8 cellular contexts compared by ENCODE assay signal in genomic region chr17:30832438-30832790, GRCh38. TPM values are rescaled to one million over a fixed set of nuclear protein-coding genes. Genes with fewer than 3 reads are reported as not detected.
DNase-seq lines count a peak whose midpoint lies in the region; ATAC-seq and TF ChIP-seq lines count a peak whose summit lies in the region.

No MANE protein-coding gene starts in this region.

- H3K27ac ChIP-seq in SJSA1, result peak overlapping the region; percentile 86

- H3K4me1 ChIP-seq in SJSA1 (replicated peaks) (peaks cover 10% of the 10 kb centered on the region), skeletal muscle satellite cell (ENCODE audit: control insufficient read depth, insufficient read depth, low read length) (peaks cover 16% of the 10 kb centered on the region)

- H3K4me2 ChIP-seq in skeletal muscle satellite cell (ENCODE audit: low read length), result peak overlapping the region; percentile 89

- H3K36me3 ChIP-seq in SJSA1 (peaks cover 38% of the 10 kb centered on the region), skeletal muscle satellite cell (ENCODE audit: insufficient read depth, low read length) (peaks cover 3% of the 10 kb centered on the region)

- DNase-seq in SJSA1 (ENCODE audit: low read depth in 1 of 2, low spot score in 2 of 2) (no peak), foreskin fibroblast (peak in 1 of 2 donors; percentile 15), NCI-H2196 treated with DMSO at 0.1 percent for 48 hours (lab: John Stamatoyannopoulos, UW; ENCODE audit: unreplicated experiment) (no peak), cerebellum (ENCODE audit: low spot score) (no peak), SIG-M5 treated with dmso at 0.1 percent for 504 hours (lab: John Stamatoyannopoulos, UW; ENCODE audit: unreplicated experiment) (no peak)

- H3K27me3 ChIP-seq in SJSA1 (replicated peaks) (no peaks in the 10 kb centered on the region), skeletal muscle satellite cell (ENCODE audit: control insufficient read depth, insufficient read depth, low read length) (no peaks in the 10 kb centered on the region)

- H3K9me3 ChIP-seq in SJSA1 (replicated peaks) (no peaks in the 10 kb centered on the region), skeletal muscle satellite cell (replicated peaks; ENCODE audit: low read length) (no peaks in the 10 kb centered on the region)

- ATAC-seq in GM21515 (IDR thresholded peaks at IDR 0.05; ENCODE audit: unreplicated experiment), result peak; percentile 12
- no peak for ATAC-seq in GM21423 (IDR thresholded peaks at IDR 0.05; ENCODE audit: unreplicated experiment)

- H3K4me3 ChIP-seq in SJSA1 (peak overlapping the region; percentile 85), foreskin fibroblast (ENCODE audit: low read depth in 1 of 2, low read length in 2 of 2) (peak overlapping the region; percentile 81 to 82), skeletal muscle satellite cell (ENCODE audit: low read length) (peak overlapping the region; percentile 75)

- TF ChIP-seq CTCF in foreskin fibroblast (IDR thresholded peaks at IDR 0.05; ENCODE audit: low read depth, low read length), result no peak

- H3K9ac ChIP-seq in skeletal muscle satellite cell (ENCODE audit: low read depth, low read length), result peak overlapping the region; percentile 90

RNA-seq across cellular contexts. Expression of gene ATAD5, which starts 0.6 kb away (rescaled TPM):
- total RNA-seq in SJSA1 (2014; rRNA removed; shearing (Covaris generic)), result 7.7 and 11.6 TPM in 2 replicates
- 3.0 and 3.5 TPM in 2 replicates for total RNA-seq in skeletal muscle satellite cell (2012; rRNA removed)
- total RNA-seq in cerebellum, result 11.2 TPM

RNA-seq across cellular contexts. Expression of gene CRLF3, which starts 7.9 kb away (rescaled TPM):
- total RNA-seq in SJSA1 (2014; rRNA removed; shearing (Covaris generic)), result 25.8 and 28.0 TPM in 2 replicates
- total RNA-seq in skeletal muscle satellite cell (2012; rRNA removed), result 12.5 and 15.2 TPM in 2 replicates
- 10.4 TPM for total RNA-seq in cerebellum
